Comparison of ENCODE assay signal across 11 cellular contexts in the genomic region with DNA sequence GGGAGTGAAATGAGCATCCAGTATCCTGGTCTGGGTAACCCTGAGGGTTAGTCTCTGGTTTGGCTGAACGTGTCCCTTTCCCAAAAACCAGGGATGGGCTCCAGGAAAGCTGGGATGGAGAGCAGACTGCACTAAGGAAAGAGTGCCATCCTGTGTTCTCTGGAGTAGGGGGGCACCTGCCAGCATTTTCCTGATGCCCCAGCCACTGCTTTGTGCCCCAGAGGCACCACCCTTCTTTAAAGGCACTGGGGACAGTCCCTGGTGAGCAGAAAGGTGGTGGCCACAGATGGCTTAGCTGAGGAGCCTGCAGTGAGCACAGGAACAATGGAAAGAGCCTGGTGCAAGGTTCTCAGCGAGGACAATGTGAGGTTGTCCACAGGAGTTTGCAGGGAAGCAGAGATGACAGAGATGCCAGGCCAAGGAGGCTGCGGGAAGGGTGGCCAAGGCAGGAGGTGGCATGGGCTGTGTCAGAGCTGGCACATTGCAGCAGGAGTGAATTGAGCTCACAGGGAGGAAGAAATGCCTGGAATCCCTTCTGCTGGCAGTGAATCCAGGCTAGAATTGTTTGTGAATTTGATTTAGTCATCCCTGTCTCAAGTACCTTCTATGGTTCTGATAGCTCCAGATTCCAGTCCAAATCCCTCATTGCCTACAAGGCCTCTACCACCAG. TPM values are rescaled to one million over a fixed set of nuclear protein-coding genes. Genes with fewer than 3 reads are reported as not detected.
A peak's percentile ranks its signal among the peaks of the same experiment; 100 is the strongest.
DNase-seq lines count a peak whose midpoint lies in the region; ATAC-seq lines count a peak whose summit lies in the region.
"Had no signal": no experiment of that assay in that cellular context is flagged by ENCODE, and none has a peak within 500 bp of the region (broad histone marks: within the 10 kb centered on the region; RNA-seq: fewer than 3 reads in every experiment).

No MANE protein-coding gene starts in this region.

- no peaks in the 10 kb centered on the region for H3K4me1 Mint-ChIP-seq in activated CD4-positive, alpha-beta T cell treated with anti-CD3 and anti-CD28 coated beads, Interleukin-2, amount 10 ng/mL, durations not matched to agents 7 days and 5 days
- H3K4me1 Mint-ChIP-seq: activated CD4-positive, alpha-beta memory T cell treated with anti-CD3 and anti-CD28 coated beads, Interleukin-2, amount 10 ng/mL, durations not matched to agents 7 days and 5 days had no signal

- H3K27me3 ChIP-seq in adipocyte (replicated peaks; ENCODE audit: control insufficient read depth, insufficient read depth, low read length): no peaks in the 10 kb centered on the region
- H3K27me3 ChIP-seq: ovary had no signal

- CTCF ChIA-PET in activated CD4-positive, alpha-beta T cell treated with anti-CD3 and anti-CD28 coated beads, Interleukin-2, amount 10 ng/mL, durations not matched to agents 7 days and 5 days (lab: Charles Lee): interaction anchor here (0.9 to 1.0 kb wide), 2 partner anchors 11 to 20 kb away, joined by 3 read pairs; no protein-coding TSS in a partner anchor

- POLR2A ChIA-PET in activated CD4-positive, alpha-beta T cell treated with anti-CD3 and anti-CD28 coated beads, Interleukin-2, amount 10 ng/mL, durations not matched to agents 7 days and 5 days (lab: Charles Lee): no interaction called here

- H3K4me3 ChIP-seq in adipocyte (ENCODE audit: low read length): no peak overlapping the region
- H3K4me3 ChIP-seq: ovary had no signal

- H3K4me1 ChIP-seq in adipocyte (ENCODE audit: control insufficient read depth, insufficient read depth, low read length): peaks cover 96% of the 10 kb centered on the region

- ATAC-seq in Right ventricle myocardium superior (ENCODE audit: poor library complexity): peak; percentile 62
- ATAC-seq in GM21529 (IDR thresholded peaks at IDR 0.05; ENCODE audit: unreplicated experiment): no peak
- ATAC-seq in HG02870 (IDR thresholded peaks at IDR 0.05; ENCODE audit: unreplicated experiment): no peak

- H3K27me3 Mint-ChIP-seq in activated CD4-positive, alpha-beta T cell treated with anti-CD3 and anti-CD28 coated beads, Interleukin-2, amount 10 ng/mL, durations not matched to agents 7 days and 5 days: peaks cover 3% of the 10 kb centered on the region

- no peaks in the 10 kb centered on the region for H3K36me3 Mint-ChIP-seq in activated CD4-positive, alpha-beta T cell treated with anti-CD3 and anti-CD28 coated beads, Interleukin-2, amount 10 ng/mL, durations not matched to agents 7 days and 5 days (ENCODE audit: low read depth)

- H3K4me3 Mint-ChIP-seq in activated CD4-positive, alpha-beta T cell treated with anti-CD3 and anti-CD28 coated beads, Interleukin-2, amount 10 ng/mL, durations not matched to agents 7 days and 5 days: no peak overlapping the region
- H3K4me3 Mint-ChIP-seq: activated CD4-positive, alpha-beta memory T cell treated with anti-CD3 and anti-CD28 coated beads, Interleukin-2, amount 10 ng/mL, durations not matched to agents 7 days and 5 days had no signal

- no peak overlapping the region for H3K27ac Mint-ChIP-seq in activated CD4-positive, alpha-beta T cell treated with anti-CD3 and anti-CD28 coated beads, Interleukin-2, amount 10 ng/mL, durations not matched to agents 7 days and 5 days
- H3K27ac Mint-ChIP-seq: activated CD4-positive, alpha-beta memory T cell treated with anti-CD3 and anti-CD28 coated beads, Interleukin-2, amount 10 ng/mL, durations not matched to agents 7 days and 5 days had no signal

- intact Hi-C loops in Right ventricle myocardium superior (cut with DNase I): no loop called here
- intact Hi-C loops in posterior vena cava (cut with DNase I): no loop called here

- no peaks in the 10 kb centered on the region for H3K36me3 ChIP-seq in adipocyte (ENCODE audit: control insufficient read depth, insufficient read depth, low read length, severe bottlenecking)
- H3K36me3 ChIP-seq: ovary had no signal

- H3K9me3 Mint-ChIP-seq in activated CD4-positive, alpha-beta T cell treated with anti-CD3 and anti-CD28 coated beads, Interleukin-2, amount 10 ng/mL, durations not matched to agents 7 days and 5 days: no peaks in the 10 kb centered on the region
- H3K9me3 Mint-ChIP-seq: activated CD4-positive, alpha-beta memory T cell treated with anti-CD3 and anti-CD28 coated beads, Interleukin-2, amount 10 ng/mL, durations not matched to agents 7 days and 5 days had no signal

- H3K9ac ChIP-seq in adipocyte (ENCODE audit: low read length): peak overlapping the region; percentile 85

- H3K9me3 ChIP-seq in adipocyte (ENCODE audit: control insufficient read depth, low read length): no peaks in the 10 kb centered on the region
- H3K9me3 ChIP-seq: ovary had no signal

- DNase-seq in AG08395 (ENCODE audit: low spot score): peak; percentile 59
- peak; percentile 63 for DNase-seq in adipocyte (ENCODE audit: low read depth)
- no peak for DNase-seq in Right ventricle myocardium superior
- DNase-seq in posterior vena cava (ENCODE audit: low spot score): peak; percentile 73
- no peak for DNase-seq in activated CD4-positive, alpha-beta T cell treated with anti-CD3 and anti-CD28 coated beads, Interleukin-2, amount 10 ng/mL, durations not matched to agents 7 days and 5 days
- no peak for DNase-seq in stimulated activated CD4-positive, alpha-beta T cell treated with anti-CD3 and anti-CD28 coated beads, Interleukin-2, amount 100 ng/mL, for 48 hours
- DNase-seq: activated CD4-positive, alpha-beta memory T cell treated with anti-CD3 and anti-CD28 coated beads, Interleukin-2, amount 10 ng/mL, durations not matched to agents 7 days and 5 days; ovary; SHP77 had no signal

RNA-seq across cellular contexts. Expression of a gene that starts 39.9 kb away (rescaled TPM):
- total RNA-seq in Right ventricle myocardium superior: 63.0 TPM
- total RNA-seq in posterior vena cava: 10 to 100 TPM; 49.9 to 56.5 TPM
- total RNA-seq in activated CD4-positive, alpha-beta T cell treated with anti-CD3 and anti-CD28 coated beads, Interleukin-2, amount 10 ng/mL, durations not matched to agents 7 days and 5 days: not detected
- total RNA-seq: activated CD4-positive, alpha-beta memory T cell treated with anti-CD3 and anti-CD28 coated beads, Interleukin-2, amount 10 ng/mL, durations not matched to agents 7 days and 5 days had no signal

Comparison
In these comparisons a context has a peak if more than half of its experiments do, and no peak if none do; other contexts are left out.
1. DNase-seq: peak in AG08395 (single experiment), adipocyte (single experiment) and posterior vena cava (single experiment); none in Right ventricle myocardium superior (single experiment), activated CD4-positive, alpha-beta T cell treated with anti-CD3 and anti-CD28 coated beads, Interleukin-2, amount 10 ng/mL, durations not matched to agents 7 days and 5 days (single experiment) and stimulated activated CD4-positive, alpha-beta T cell treated with anti-CD3 and anti-CD28 coated beads, Interleukin-2, amount 100 ng/mL, for 48 hours (0 of 2).
2. RNA of a gene that starts 39.9 kb away (total RNA-seq): 63.0 TPM in Right ventricle myocardium superior (single experiment) and 49.9 to 56.5 TPM in posterior vena cava; not detected in activated CD4-positive, alpha-beta T cell treated with anti-CD3 and anti-CD28 coated beads, Interleukin-2, amount 10 ng/mL, durations not matched to agents 7 days and 5 days; every median in the first group is over 10 times any median in the second.